In genomic region chr20:3980260-3981131, GRCh38 we compare ENCODE assay signal across 1 cellular context.
TF ChIP-seq lines count a peak whose summit lies in the region.

No MANE protein-coding gene starts in this region.

TF ChIP-seq in HepG2, 621 proteins besides CTCF, POLR2A, EP300 and RAD21 (continued from another document and continues in another):
- TF ChIP-seq ZNF646 (CRISPR knock-in tag; IDR thresholded peaks at IDR 0.05) (peak; percentile 60; the same call in 1 of the 2 replicates), HES4 (CRISPR knock-in tag; IDR thresholded peaks at IDR 0.05; ENCODE audit: borderline replicate concordance) (no peak), ZNF574 (CRISPR knock-in tag; IDR thresholded peaks at IDR 0.05) (peak; percentile 76), ZNF589 (CRISPR knock-in tag; conservative IDR thresholded peaks at IDR 0.05) (no peak), ZNF335 (CRISPR knock-in tag; IDR thresholded peaks at IDR 0.05) (peak; percentile 41; the same call in 1 of the 2 replicates), HOXA3 (CRISPR knock-in tag; IDR thresholded peaks at IDR 0.05) (peak; percentile 93), RCOR2 (CRISPR knock-in tag; IDR thresholded peaks at IDR 0.05) (peak; percentile 32; the same call in 1 of the 2 replicates), ATF3 (CRISPR knock-in tag; IDR thresholded peaks at IDR 0.05) (peak; percentile 51; the same call in 1 of the 2 replicates), ZNF124 (CRISPR knock-in tag; IDR thresholded peaks at IDR 0.05) (0 out of 2 replicates have a peak, but pooled peaks have one; percentile 30), ZNF781 (CRISPR knock-in tag; IDR thresholded peaks at IDR 0.05; ENCODE audit: borderline replicate concordance, not compliant biosample characterization) (no peak), CEBPG (CRISPR knock-in tag; IDR thresholded peaks at IDR 0.05) (peak; percentile 97), ZMYM3 (CRISPR knock-in tag; IDR thresholded peaks at IDR 0.05) (peak; percentile 43; the same call in 1 of the 2 replicates), PHF8 (CRISPR knock-in tag; IDR thresholded peaks at IDR 0.05) (peak; percentile 66; the same call in 1 of the 2 replicates), ZNF556 (CRISPR knock-in tag; IDR thresholded peaks at IDR 0.05; ENCODE audit: borderline replicate concordance) (peak; percentile 62; the same call in 1 of the 2 replicates), SOX13 (IDR thresholded peaks at IDR 0.05) (peak; percentile 69), SOX13 (CRISPR knock-in tag; conservative IDR thresholded peaks at IDR 0.05 in 1 of 2, IDR thresholded peaks at IDR 0.05 in 1 of 2) (peak in 1 of 2 experiments; percentile 63; a peak in 2 of 4 replicates), ZNF510 (CRISPR knock-in tag; IDR thresholded peaks at IDR 0.05; ENCODE audit: low read depth) (0 out of 2 replicates have a peak, but pooled peaks have one; percentile 67), ZNF296 (CRISPR knock-in tag; conservative IDR thresholded peaks at IDR 0.05) (no peak), NCOA2 (CRISPR knock-in tag; IDR thresholded peaks at IDR 0.05) (peak; percentile 52; the same call in 1 of the 2 replicates), ZBTB44 (CRISPR knock-in tag; IDR thresholded peaks at IDR 0.05) (0 out of 2 replicates have a peak, but pooled peaks have one; percentile 42), ZNF687 (CRISPR knock-in tag; IDR thresholded peaks at IDR 0.05) (peak; percentile 38; the same call in 1 of the 2 replicates), ZNF12 (CRISPR knock-in tag; IDR thresholded peaks at IDR 0.05) (peak; percentile 80), ZSCAN9 (CRISPR knock-in tag; IDR thresholded peaks at IDR 0.05; ENCODE audit: borderline replicate concordance) (0 out of 2 replicates have a peak, but pooled peaks have one; percentile 36), IRF2 (CRISPR knock-in tag; IDR thresholded peaks at IDR 0.05) (peak; percentile 51; the same call in 1 of the 2 replicates), ZNF800 (CRISPR knock-in tag; IDR thresholded peaks at IDR 0.05) (0 out of 2 replicates have a peak, but pooled peaks have one; percentile 39), THYN1 (CRISPR knock-in tag; IDR thresholded peaks at IDR 0.05; ENCODE audit: borderline replicate concordance, low read depth) (0 out of 2 replicates have a peak, but pooled peaks have one; percentile 56), SAP130 (CRISPR knock-in tag; IDR thresholded peaks at IDR 0.05; ENCODE audit: low read depth) (peak; percentile 69; the same call in 1 of the 2 replicates), ZBTB49 (CRISPR knock-in tag; IDR thresholded peaks at IDR 0.05; ENCODE audit: borderline replicate concordance) (peak; percentile 29; the same call in 1 of the 2 replicates), THRA (CRISPR knock-in tag; IDR thresholded peaks at IDR 0.05; ENCODE audit: borderline replicate concordance) (peak; percentile 50; the same call in 1 of the 2 replicates), ZUFSP (CRISPR knock-in tag; IDR thresholded peaks at IDR 0.05; ENCODE audit: borderline replicate concordance) (no peak)
